ENCODE assay signal across 8 cellular contexts in genomic region chr11:10751581-10751940, GRCh38.
DNase-seq lines count a peak whose midpoint lies in the region; ATAC-seq and TF ChIP-seq lines count a peak whose summit lies in the region.

No MANE protein-coding gene starts in this region.

- H3K36me3 Mint-ChIP-seq in nephron (ENCODE audit: low read depth): peaks cover 19% of the 10 kb centered on the region

- TF ChIP-seq CTCF in nephron (IDR thresholded peaks at IDR 0.05; ENCODE audit: unreplicated experiment in 3 of 3): peak in 1 of 3 experiments; percentile 1

- H3K27ac ChIP-seq in epithelial cell of prostate: peak overlapping the region; percentile 95

- peak overlapping the region; percentile 97 to 100 (median 99) for H3K4me3 Mint-ChIP-seq in nephron

- peaks cover 5% of the 10 kb centered on the region for H3K4me1 Mint-ChIP-seq in nephron

- no peaks in the 10 kb centered on the region for H3K27me3 Mint-ChIP-seq in nephron (ENCODE audit: low read depth)

- H3K27ac Mint-ChIP-seq in nephron: peak overlapping the region; percentile 98

- ATAC-seq in GM19455 (IDR thresholded peaks at IDR 0.05; ENCODE audit: unreplicated experiment) (peak; percentile 25), GM21737 (IDR thresholded peaks at IDR 0.05; ENCODE audit: unreplicated experiment) (no peak)

- DNase-seq in AG08395 (ENCODE audit: low spot score) (peak; percentile 7), OCI-M1 (lab: John Stamatoyannopoulos, UW) (peak; percentile 56), epithelial cell of prostate (ENCODE audit: low read depth, low spot score) (no peak), OCI-M2 (lab: John Stamatoyannopoulos, UW; ENCODE audit: unreplicated experiment) (no peak), foreskin melanocyte (no peak)

- H3K9me3 Mint-ChIP-seq in nephron: no peaks in the 10 kb centered on the region

Comparison
In these comparisons a context has a peak if more than half of its experiments do, and no peak if none do; other contexts are left out.
1. DNase-seq: peak in AG08395 (single experiment) and OCI-M1 (single experiment); none in epithelial cell of prostate (single experiment), OCI-M2 (single experiment) and foreskin melanocyte (single experiment).